Comparison of ENCODE assay signal across 15 cellular contexts in genomic region chr15:20353966-20354883, GRCh38.
A peak's percentile ranks its signal among the peaks of the same experiment; 100 is the strongest.
DNase-seq lines count a peak whose midpoint lies in the region; ATAC-seq lines count a peak whose summit lies in the region.
"Had no signal": no experiment of that assay in that cellular context is flagged by ENCODE, and none has a peak within 500 bp of the region (broad histone marks: within the 10 kb centered on the region; RNA-seq: fewer than 3 reads in every experiment).

No MANE protein-coding gene starts in this region.

- H3K4me3 Mint-ChIP-seq in activated T-helper 2 cell treated with anti-CD3 and anti-CD28 coated beads, Interferon-gamma antibody, Interleukin-2, Interleukin-4, amounts not matched to agents 10 μg/mL and 5 μg/mL and 100 μg/mL, durations not matched to agents 14 hours and 24 hours and 36 hours (ENCODE audit: low read depth) = no peak overlapping the region
- H3K4me3 Mint-ChIP-seq: activated naive CD4-positive, alpha-beta T cell treated with anti-CD3 and anti-CD28 coated beads, Interleukin-2, amount 50 U/mL, for 24 hours; T-cell had no signal

- H3K9me3 Mint-ChIP-seq in activated T-helper 2 cell treated with anti-CD3 and anti-CD28 coated beads, Interferon-gamma antibody, Interleukin-2, Interleukin-4, amounts not matched to agents 10 μg/mL and 5 μg/mL and 100 μg/mL, durations not matched to agents 14 hours and 24 hours and 36 hours = no peaks in the 10 kb centered on the region
- H3K9me3 Mint-ChIP-seq: activated naive CD4-positive, alpha-beta T cell treated with anti-CD3 and anti-CD28 coated beads, Interleukin-2, amount 50 U/mL, for 24 hours; T-cell had no signal

- H3K27me3 Mint-ChIP-seq in activated T-helper 2 cell treated with anti-CD3 and anti-CD28 coated beads, Interferon-gamma antibody, Interleukin-2, Interleukin-4, amounts not matched to agents 10 μg/mL and 5 μg/mL and 100 μg/mL, durations not matched to agents 14 hours and 24 hours and 36 hours (ENCODE audit: low read depth) = no peaks in the 10 kb centered on the region
- H3K27me3 Mint-ChIP-seq: activated naive CD4-positive, alpha-beta T cell treated with anti-CD3 and anti-CD28 coated beads, Interleukin-2, amount 50 U/mL, for 24 hours had no signal

- H3K27ac Mint-ChIP-seq in activated T-helper 2 cell treated with anti-CD3 and anti-CD28 coated beads, Interferon-gamma antibody, Interleukin-2, Interleukin-4, amounts not matched to agents 10 μg/mL and 5 μg/mL and 100 μg/mL, durations not matched to agents 14 hours and 24 hours and 36 hours = no peak overlapping the region
- H3K27ac Mint-ChIP-seq: activated naive CD4-positive, alpha-beta T cell treated with anti-CD3 and anti-CD28 coated beads, Interleukin-2, amount 50 U/mL, for 24 hours; T-cell had no signal

- intact Hi-C loops in activated T-helper 2 cell treated with anti-CD3 and anti-CD28 coated beads, Interferon-gamma antibody, Interleukin-2, Interleukin-4, amounts not matched to agents 10 μg/mL and 5 μg/mL and 100 μg/mL, durations not matched to agents 14 hours and 24 hours and 36 hours (cut with micrococcal nuclease) = loop anchor here (10.0 kb wide), 1 partner anchor 61 kb away; no protein-coding TSS in a partner anchor

- ATAC-seq in GM21619 (IDR thresholded peaks at IDR 0.05; ENCODE audit: unreplicated experiment) = no peak
- ATAC-seq: HCT116 had no signal

- H3K36me3 Mint-ChIP-seq in activated T-helper 2 cell treated with anti-CD3 and anti-CD28 coated beads, Interferon-gamma antibody, Interleukin-2, Interleukin-4, amounts not matched to agents 10 μg/mL and 5 μg/mL and 100 μg/mL, durations not matched to agents 14 hours and 24 hours and 36 hours (ENCODE audit: low read depth) = no peaks in the 10 kb centered on the region
- H3K36me3 Mint-ChIP-seq: activated naive CD4-positive, alpha-beta T cell treated with anti-CD3 and anti-CD28 coated beads, Interleukin-2, amount 50 U/mL, for 24 hours; T-cell had no signal

- DNase-seq in stimulated activated CD4-positive, alpha-beta T cell treated with anti-CD3 and anti-CD28 coated beads, Interleukin-4, amount 100 ng/mL, for 24 hours = peak; percentile 6
- no peak for DNase-seq in stimulated activated CD4-positive, alpha-beta T cell treated with anti-CD3 and anti-CD28 coated beads, Interleukin-2, amount 100 ng/mL, for 48 hours
- DNase-seq in activated T-helper 2 cell treated with anti-CD3 and anti-CD28 coated beads, Interferon-gamma antibody, Interleukin-2, Interleukin-4, amounts not matched to agents 10 μg/mL and 5 μg/mL and 100 μg/mL, durations not matched to agents 14 hours and 24 hours and 36 hours (ENCODE audit: low spot score) = peak; percentile 9
- peak; percentile 92 for DNase-seq in mesenteric fat pad (ENCODE audit: low spot score)
- DNase-seq in T-helper 2 cell = no peak
- no peak for DNase-seq in hippocampal formation (lab: John Stamatoyannopoulos, UW)
- DNase-seq: BE2C, DMS53, foreskin melanocyte, NCI-H187 treated with DMSO at 0.1 percent for 48 hours, NCI-H748 treated with DMSO at 0.1 percent for 48 hours had no signal

- peaks cover 5% of the 10 kb centered on the region for H3K4me1 Mint-ChIP-seq in activated T-helper 2 cell treated with anti-CD3 and anti-CD28 coated beads, Interferon-gamma antibody, Interleukin-2, Interleukin-4, amounts not matched to agents 10 μg/mL and 5 μg/mL and 100 μg/mL, durations not matched to agents 14 hours and 24 hours and 36 hours (ENCODE audit: low read depth)

Comparison
In these comparisons a context has a peak if more than half of its experiments do, and no peak if none do; other contexts are left out.
1. DNase-seq: peak in stimulated activated CD4-positive, alpha-beta T cell treated with anti-CD3 and anti-CD28 coated beads, Interleukin-4, amount 100 ng/mL, for 24 hours (single experiment), activated T-helper 2 cell treated with anti-CD3 and anti-CD28 coated beads, Interferon-gamma antibody, Interleukin-2, Interleukin-4, amounts not matched to agents 10 μg/mL and 5 μg/mL and 100 μg/mL, durations not matched to agents 14 hours and 24 hours and 36 hours (single experiment) and mesenteric fat pad (single experiment); none in stimulated activated CD4-positive, alpha-beta T cell treated with anti-CD3 and anti-CD28 coated beads, Interleukin-2, amount 100 ng/mL, for 48 hours (0 of 2), T-helper 2 cell (0 of 5) and hippocampal formation (0 of 2).